20 cellular contexts compared by ENCODE assay signal in genomic region chr12:88733003-88733402, GRCh38.
"Had no signal": no experiment of that assay in that cellular context is flagged by ENCODE, and none has a peak within 500 bp of the region (broad histone marks: within the 10 kb centered on the region; RNA-seq: fewer than 3 reads in every experiment).

No MANE protein-coding gene starts in this region.

- H3K36me3 Mint-ChIP-seq: naive thymus-derived CD8-positive, alpha-beta T cell had no signal

- H3K27ac Mint-ChIP-seq: naive thymus-derived CD8-positive, alpha-beta T cell had no signal

- H3K4me3 ChIP-seq: colonic mucosa, heart left ventricle, mucosa of descending colon had no signal

- H3K9me3 Mint-ChIP-seq: endodermal cell, neural crest cell had no signal

- H3K27me3 ChIP-seq: colonic mucosa, heart left ventricle had no signal

- H3K4me1 Mint-ChIP-seq: naive thymus-derived CD8-positive, alpha-beta T cell had no signal

- H3K4me1 ChIP-seq: colonic mucosa, heart left ventricle had no signal

- H3K27ac ChIP-seq: colonic mucosa, heart left ventricle had no signal

- H3K9me3 ChIP-seq: colonic mucosa, heart left ventricle, mucosa of descending colon had no signal

- H3K4me3 Mint-ChIP-seq: endodermal cell; naive thymus-derived CD8-positive, alpha-beta T cell; neural crest cell had no signal

- DNase-seq: colonic mucosa; dermis blood vessel endothelial cell; effector CD4-positive, alpha-beta T cell; endodermal cell; erythroblast; heart left ventricle; hippocampal formation; islet precursor cell; mammary epithelial cell; mucosa of descending colon; naive thymus-derived CD8-positive, alpha-beta T cell; posterior cingulate gyrus; right cardiac atrium; small intestine; stimulated activated CD4-positive, alpha-beta T cell treated with anti-CD3 and anti-CD28 coated beads, Interleukin-12 subunit alpha, Interleukin-12 subunit beta, amount 100 ng/mL, for 4 hours; stimulated activated CD4-positive, alpha-beta T cell treated with anti-CD3 and anti-CD28 coated beads, Interleukin-2, amount 100 ng/mL, for 48 hours; stimulated activated naive CD4-positive, alpha-beta T cell treated with Interleukin-2 at 50 U/mL for 16 hours; trophoblast cell had no signal

- H3K36me3 ChIP-seq: colonic mucosa, heart left ventricle had no signal

- ATAC-seq: heart left ventricle; left lobe of liver; mucosa of descending colon; naive thymus-derived CD8-positive, alpha-beta T cell; right cardiac atrium had no signal
